1 cellular context compared by ENCODE assay signal in the genomic region with DNA sequence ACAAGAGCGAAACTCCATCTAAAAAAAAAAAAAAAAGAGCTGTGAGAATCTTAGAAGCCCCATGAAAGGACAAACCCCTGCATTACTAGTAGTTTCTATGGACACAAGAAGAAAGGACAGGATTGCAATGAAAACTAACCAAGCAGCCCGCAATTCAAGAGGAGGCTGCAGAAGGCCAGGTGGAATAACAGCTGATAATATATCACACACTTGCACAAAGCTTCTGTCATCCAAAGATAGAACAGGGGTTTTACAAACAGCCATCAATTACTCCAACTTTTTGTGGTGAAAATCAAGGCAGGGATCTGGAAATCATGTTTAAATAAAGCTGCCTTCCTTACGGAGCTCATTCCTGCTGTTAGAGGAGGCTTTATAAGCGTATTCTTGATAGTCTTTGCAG.
TF ChIP-seq lines count a peak whose summit lies in the region.

No MANE protein-coding gene starts in this region.

TF ChIP-seq in K562, 482 proteins besides CTCF, POLR2A, EP300 and RAD21 (continued from another document):
- TF ChIP-seq RFX5 (IDR thresholded peaks at IDR 0.05; ENCODE audit: low read depth, low read length) (no peak), NKRF (IDR thresholded peaks at IDR 0.05; ENCODE audit: borderline replicate concordance) (no peak), KAT8 (IDR thresholded peaks at IDR 0.05; ENCODE audit: low read depth) (no peak), ZNF41 (CRISPR knock-in tag; conservative IDR thresholded peaks at IDR 0.05) (no peak), RHOXF2B (CRISPR knock-in tag; conservative IDR thresholded peaks at IDR 0.05) (no peak)
- TF ChIP-seq, protein P1, sequence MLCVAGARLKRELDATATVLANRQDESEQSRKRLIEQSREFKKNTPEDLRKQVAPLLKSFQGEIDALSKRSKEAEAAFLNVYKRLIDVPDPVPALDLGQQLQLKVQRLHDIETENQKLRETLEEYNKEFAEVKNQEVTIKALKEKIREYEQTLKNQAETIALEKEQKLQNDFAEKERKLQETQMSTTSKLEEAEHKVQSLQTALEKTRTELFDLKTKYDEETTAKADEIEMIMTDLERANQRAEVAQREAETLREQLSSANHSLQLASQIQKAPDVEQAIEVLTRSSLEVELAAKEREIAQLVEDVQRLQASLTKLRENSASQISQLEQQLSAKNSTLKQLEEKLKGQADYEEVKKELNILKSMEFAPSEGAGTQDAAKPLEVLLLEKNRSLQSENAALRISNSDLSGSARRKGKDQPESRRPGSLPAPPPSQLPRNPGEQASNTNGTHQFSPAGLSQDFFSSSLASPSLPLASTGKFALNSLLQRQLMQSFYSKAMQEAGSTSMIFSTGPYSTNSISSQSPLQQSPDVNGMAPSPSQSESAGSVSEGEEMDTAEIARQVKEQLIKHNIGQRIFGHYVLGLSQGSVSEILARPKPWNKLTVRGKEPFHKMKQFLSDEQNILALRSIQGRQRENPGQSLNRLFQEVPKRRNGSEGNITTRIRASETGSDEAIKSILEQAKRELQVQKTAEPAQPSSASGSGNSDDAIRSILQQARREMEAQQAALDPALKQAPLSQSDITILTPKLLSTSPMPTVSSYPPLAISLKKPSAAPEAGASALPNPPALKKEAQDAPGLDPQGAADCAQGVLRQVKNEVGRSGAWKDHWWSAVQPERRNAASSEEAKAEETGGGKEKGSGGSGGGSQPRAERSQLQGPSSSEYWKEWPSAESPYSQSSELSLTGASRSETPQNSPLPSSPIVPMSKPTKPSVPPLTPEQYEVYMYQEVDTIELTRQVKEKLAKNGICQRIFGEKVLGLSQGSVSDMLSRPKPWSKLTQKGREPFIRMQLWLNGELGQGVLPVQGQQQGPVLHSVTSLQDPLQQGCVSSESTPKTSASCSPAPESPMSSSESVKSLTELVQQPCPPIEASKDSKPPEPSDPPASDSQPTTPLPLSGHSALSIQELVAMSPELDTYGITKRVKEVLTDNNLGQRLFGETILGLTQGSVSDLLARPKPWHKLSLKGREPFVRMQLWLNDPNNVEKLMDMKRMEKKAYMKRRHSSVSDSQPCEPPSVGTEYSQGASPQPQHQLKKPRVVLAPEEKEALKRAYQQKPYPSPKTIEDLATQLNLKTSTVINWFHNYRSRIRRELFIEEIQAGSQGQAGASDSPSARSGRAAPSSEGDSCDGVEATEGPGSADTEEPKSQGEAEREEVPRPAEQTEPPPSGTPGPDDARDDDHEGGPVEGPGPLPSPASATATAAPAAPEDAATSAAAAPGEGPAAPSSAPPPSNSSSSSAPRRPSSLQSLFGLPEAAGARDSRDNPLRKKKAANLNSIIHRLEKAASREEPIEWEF (CRISPR knock-in tag; IDR thresholded peaks at IDR 0.05): no peak
TF ChIP-seq in K562: peak in this region for 26.
